ENCODE assay signal across 10 cellular contexts in genomic region chr9:22237497-22238363, GRCh38.
DNase-seq lines count a peak whose midpoint lies in the region; ATAC-seq and TF ChIP-seq lines count a peak whose summit lies in the region.
"Had no signal": no experiment of that assay in that cellular context is flagged by ENCODE, and none has a peak within 500 bp of the region (broad histone marks: within the 10 kb centered on the region; RNA-seq: fewer than 3 reads in every experiment).

No MANE protein-coding gene starts in this region.

- H3K4me3 ChIP-seq in mesodermal cell (ENCODE audit: extremely low read depth, insufficient read depth, low read length, poor library complexity, severe bottlenecking) (no peak overlapping the region), tibial artery (no peak overlapping the region)
- H3K4me3 ChIP-seq: stomach had no signal

- peak overlapping the region; percentile 74 for H3K27ac ChIP-seq in mesodermal cell (ENCODE audit: low read depth, low read length, severe bottlenecking)
- no peak overlapping the region for H3K27ac ChIP-seq in tibial artery
- H3K27ac ChIP-seq: stomach had no signal

- DNase-seq in AG20443 (ENCODE audit: low spot score) (peak; percentile 78), brain pericyte (ENCODE audit: low read depth, low spot score) (peak; percentile 37), tibial artery (no peak), NCI-H1048 (lab: John Stamatoyannopoulos, UW) (no peak), NCI-H524 (lab: John Stamatoyannopoulos, UW) (no peak)
- DNase-seq: activated CD4-positive, alpha-beta T cell treated with anti-CD3 and anti-CD28 coated beads for 1 hour; stomach had no signal

- TF ChIP-seq CTCF in tibial artery (IDR thresholded peaks at IDR 0.05) = no peak

- TF ChIP-seq EP300 in Ishikawa (IDR thresholded peaks at IDR 0.05; ENCODE audit: borderline replicate concordance) = no peak

- WGBS in mesodermal cell (ENCODE audit: insufficient coverage in 2 of 2), 2 experiments = 60 to 75% methylated on average over 1 to 2 of the region's 3 CpGs

- TF ChIP-seq RAD21 in Ishikawa (IDR thresholded peaks at IDR 0.05; ENCODE audit: low read depth) = no peak

- ATAC-seq in HG03135 (IDR thresholded peaks at IDR 0.05; ENCODE audit: unreplicated experiment) = no peak

- peaks cover 4% of the 10 kb centered on the region for H3K9me3 ChIP-seq in mesodermal cell (ENCODE audit: control insufficient read depth, low read length)
- H3K9me3 ChIP-seq in tibial artery = no peaks in the 10 kb centered on the region
- H3K9me3 ChIP-seq: stomach had no signal

- intact Hi-C loops in tibial artery (cut with DNase I; ENCODE audit: low total_unique reads) = no loop called here

- H3K4me1 ChIP-seq in mesodermal cell (ENCODE audit: control insufficient read depth, insufficient read depth, low read length, poor library complexity, severe bottlenecking) (peaks cover 34% of the 10 kb centered on the region), tibial artery (peaks cover 0 to 14% (median 1%) of the 10 kb centered on the region in 4 donors)

- H3K36me3 ChIP-seq in mesodermal cell (ENCODE audit: control insufficient read depth, insufficient read depth, low read length) (no peaks in the 10 kb centered on the region), tibial artery (no peaks in the 10 kb centered on the region)
- H3K36me3 ChIP-seq: stomach had no signal

- H3K27me3 ChIP-seq in tibial artery = no peaks in the 10 kb centered on the region
- H3K27me3 ChIP-seq: stomach had no signal

TF ChIP-seq in Ishikawa, 13 proteins besides CTCF, POLR2A, EP300 and RAD21:
- TF ChIP-seq TEAD4 (IDR thresholded peaks at IDR 0.05) = peak; percentile 70
- no peak for TF ChIP-seq TCF12 (IDR thresholded peaks at IDR 0.05; ENCODE audit: low read depth)

Comparison
In these comparisons a context has a peak if more than half of its experiments do, and no peak if none do; other contexts are left out.
1. DNase-seq: peak in AG20443 (single experiment) and brain pericyte (single experiment); none in tibial artery (0 of 2), NCI-H1048 (single experiment) and NCI-H524 (0 of 2).